24 cellular contexts compared by ENCODE assay signal in genomic region chr19:6416658-6417405, GRCh38. TPM values are rescaled to one million over a fixed set of nuclear protein-coding genes. Genes with fewer than 3 reads are reported as not detected.
"Had no signal": no experiment of that assay in that cellular context is flagged by ENCODE, and none has a peak within 500 bp of the region (broad histone marks: within the 10 kb centered on the region; RNA-seq: fewer than 3 reads in every experiment).

No MANE protein-coding gene starts in this region.

- H3K27me3 ChIP-seq: ascending aorta, brain microvascular endothelial cell, colonic mucosa, esophagus muscularis mucosa, neutrophil, pancreas, right atrium auricular region, thyroid gland had no signal

- H3K9me3 Mint-ChIP-seq: activated naive CD4-positive, alpha-beta T cell treated with anti-CD3 and anti-CD28 coated beads, Interleukin-2, amount 10 ng/mL, durations not matched to agents 7 days and 5 days; central memory CD8-positive, alpha-beta T cell; memory B cell; natural killer cell treated with Interleukin-12 subunit alpha and Interleukin-12 subunit beta and Interleukin-15 and Interleukin-18, amount 100 ng/mL, for 72 hours; WTC11 had no signal

- DNase-seq: activated CD4-positive, alpha-beta T cell treated with anti-CD3 and anti-CD28 coated beads, Interleukin-2, amount 50 U/mL, for 48 hours; activated effector memory CD4-positive, alpha-beta T cell treated with anti-CD3 and anti-CD28 coated beads, Interleukin-2, amount 50 U/mL, for 16 hours; activated naive CD4-positive, alpha-beta T cell treated with anti-CD3 and anti-CD28 coated beads, Interleukin-2, amount 10 ng/mL, durations not matched to agents 7 days and 5 days; brain microvascular endothelial cell; colonic mucosa; left cardiac atrium; stimulated activated CD4-positive, alpha-beta T cell treated with anti-CD3 and anti-CD28 coated beads, Interleukin-4, amount 100 ng/mL, for 24 hours; stimulated activated naive CD8-positive, alpha-beta T cell treated with anti-CD3 and anti-CD28 coated beads, Interleukin-15, Interleukin-2, amounts not matched to agents 100 U/mL and 50 U/mL, for 24 hours; T1000 had no signal

- H3K27me3 Mint-ChIP-seq: activated naive CD4-positive, alpha-beta T cell treated with anti-CD3 and anti-CD28 coated beads, Interleukin-2, amount 10 ng/mL, durations not matched to agents 7 days and 5 days; central memory CD8-positive, alpha-beta T cell; memory B cell; natural killer cell treated with Interleukin-12 subunit alpha and Interleukin-12 subunit beta and Interleukin-15 and Interleukin-18, amount 100 ng/mL, for 72 hours had no signal

- H3K27ac ChIP-seq: ascending aorta, brain microvascular endothelial cell, colonic mucosa, neutrophil, pancreas, psoas muscle, right atrium auricular region, thyroid gland had no signal

- H3K9me3 ChIP-seq: ascending aorta, colonic mucosa, esophagus muscularis mucosa, neutrophil, pancreas, psoas muscle, right atrium auricular region, thyroid gland had no signal

- H3K36me3 Mint-ChIP-seq: natural killer cell treated with Interleukin-12 subunit alpha and Interleukin-12 subunit beta and Interleukin-15 and Interleukin-18, amount 100 ng/mL, for 72 hours had no signal

- H3K4me1 ChIP-seq: ascending aorta, colonic mucosa, pancreas had no signal

- H3K4me3 Mint-ChIP-seq: activated naive CD4-positive, alpha-beta T cell treated with anti-CD3 and anti-CD28 coated beads, Interleukin-2, amount 10 ng/mL, durations not matched to agents 7 days and 5 days; central memory CD8-positive, alpha-beta T cell; memory B cell; natural killer cell treated with Interleukin-12 subunit alpha and Interleukin-12 subunit beta and Interleukin-15 and Interleukin-18, amount 100 ng/mL, for 72 hours; WTC11 had no signal

- ATAC-seq: natural killer cell treated with Interleukin-12 subunit alpha and Interleukin-12 subunit beta and Interleukin-15 and Interleukin-18, amount 100 ng/mL, for 72 hours; stimulated activated naive CD8-positive, alpha-beta T cell treated with anti-CD3 and anti-CD28 coated beads, Interleukin-15, Interleukin-2, amounts not matched to agents 100 U/mL and 50 U/mL, for 24 hours had no signal

- FAIRE-seq: frontal cortex, islet of Langerhans, pancreas had no signal

- H3K4me3 ChIP-seq: ascending aorta, colonic mucosa, esophagus muscularis mucosa, pancreas, psoas muscle, right atrium auricular region, thyroid gland had no signal

RNA-seq across cellular contexts. Expression of gene SLC25A41, which starts 16.7 kb away (rescaled TPM):
- total RNA-seq: ascending aorta; natural killer cell treated with Interleukin-12 subunit alpha and Interleukin-12 subunit beta and Interleukin-15 and Interleukin-18, amount 100 ng/mL, for 72 hours; right atrium auricular region; subcutaneous adipose tissue; ureter had no signal

RNA-seq across cellular contexts. Expression of gene PSPN, which starts 41.1 kb away (rescaled TPM):
- total RNA-seq: ascending aorta had no signal
